8 cellular contexts compared by ENCODE assay signal in the genomic region with DNA sequence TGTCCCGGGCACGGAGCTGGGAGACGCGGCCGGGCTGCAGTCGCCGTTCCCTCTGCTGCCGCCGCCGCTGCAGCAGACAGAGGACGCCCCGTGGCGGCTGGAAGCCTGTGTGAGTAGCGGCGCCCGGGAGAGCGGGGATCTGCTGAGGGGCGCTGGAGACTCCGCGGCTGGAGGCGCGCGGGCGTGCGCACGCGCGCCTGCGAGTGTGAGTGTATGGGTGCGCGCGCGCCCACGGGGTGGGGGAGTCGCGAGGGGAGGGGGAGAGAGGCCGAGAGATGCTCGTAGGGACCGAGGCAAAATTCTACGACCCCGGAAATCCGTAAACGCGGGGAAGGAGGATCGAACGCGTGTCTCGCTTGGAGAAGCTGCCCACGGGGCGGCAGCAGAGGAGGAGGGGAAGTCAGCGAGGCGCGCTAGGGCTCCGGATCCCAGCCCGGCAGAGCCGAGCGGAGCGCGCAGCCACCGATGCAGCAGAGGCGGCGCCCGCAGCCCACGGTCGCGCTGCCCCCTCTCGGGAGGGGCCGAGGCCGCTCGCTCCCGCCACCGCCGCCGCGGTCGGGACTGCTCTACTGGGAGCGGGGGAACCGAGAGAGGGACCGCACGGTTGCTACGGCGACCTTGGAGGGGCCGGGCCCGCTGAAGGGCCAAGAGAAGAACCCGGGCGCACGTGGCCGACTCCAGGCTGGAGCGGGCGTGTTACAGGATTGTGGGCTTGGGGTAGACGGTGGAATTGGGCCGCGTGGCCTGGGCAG. TPM values are rescaled to one million over a fixed set of nuclear protein-coding genes. Genes with fewer than 3 reads are reported as not detected.
DNase-seq lines count a peak whose midpoint lies in the region; ATAC-seq and TF ChIP-seq lines count a peak whose summit lies in the region.

A gene (minus strand): TSS at position 207 of the 752 bp plus-strand sequence.

- DNase-seq in COLO829 (ENCODE audit: low spot score) (peak; percentile 55), GM20000 (ENCODE audit: low spot score) (peak; percentile 72), NCI-H524 (lab: John Stamatoyannopoulos, UW) (peak; percentile 77 to 86), glomerular visceral epithelial cell (ENCODE audit: extremely low spot score) (peak; percentile 64), neural crest cell (ENCODE audit: low read depth, low spot score) (peak; percentile 56)
- DNase-seq in activated naive CD4-positive, alpha-beta T cell treated with anti-CD3 and anti-CD28 coated beads, Interleukin-2, amount 50 U/mL, for 72 hours (ENCODE audit: low spot score in 2 of 2), result peak in 1 of 2 donors; percentile 40

- TF ChIP-seq CTCF in GM20000 (IDR thresholded peaks at IDR 0.05; ENCODE audit: extremely low read depth, missing control alignments) (no peak), neural crest cell (conservative IDR thresholded peaks at IDR 0.05) (peak; percentile 37)

- ATAC-seq in activated naive CD4-positive, alpha-beta T cell treated with anti-CD3 and anti-CD28 coated beads, Interleukin-2, amount 50 U/mL, for 72 hours, result peak; percentile 55 to 74
- ATAC-seq in GM18870 (IDR thresholded peaks at IDR 0.05; ENCODE audit: unreplicated experiment) (no peak), HG02981 (IDR thresholded peaks at IDR 0.05; ENCODE audit: unreplicated experiment) (no peak)

- no peaks in the 10 kb centered on the region for H3K36me3 Mint-ChIP-seq in activated naive CD4-positive, alpha-beta T cell treated with anti-CD3 and anti-CD28 coated beads, Interleukin-2, amount 50 U/mL, for 72 hours
- H3K36me3 Mint-ChIP-seq in neural crest cell (ENCODE audit: low read depth), result no peaks in the 10 kb centered on the region

- H3K27ac Mint-ChIP-seq in activated naive CD4-positive, alpha-beta T cell treated with anti-CD3 and anti-CD28 coated beads, Interleukin-2, amount 50 U/mL, for 72 hours, result no peak within 1 kb of the TSS
- peak within 1 kb of the TSS; percentile 93 for H3K27ac Mint-ChIP-seq in neural crest cell (ENCODE audit: unreplicated experiment)

- peaks cover 14% of the 10 kb centered on the region for H3K27me3 Mint-ChIP-seq in neural crest cell (ENCODE audit: low read depth)

- H3K9me3 Mint-ChIP-seq in activated naive CD4-positive, alpha-beta T cell treated with anti-CD3 and anti-CD28 coated beads, Interleukin-2, amount 50 U/mL, for 72 hours, result no peaks in the 10 kb centered on the region
- H3K9me3 Mint-ChIP-seq in neural crest cell, result no peaks in the 10 kb centered on the region

- peaks cover 31% of the 10 kb centered on the region for H3K4me1 Mint-ChIP-seq in neural crest cell

- peak within 1 kb of the TSS; percentile 91 for H3K4me3 Mint-ChIP-seq in neural crest cell

RNA-seq across cellular contexts. Expression of the gene that starts here (rescaled TPM):
- 1 to 10 TPM in 1 of 2 donors, not detected in 1; 1.8 TPM for total RNA-seq in activated naive CD4-positive, alpha-beta T cell treated with anti-CD3 and anti-CD28 coated beads, Interleukin-2, amount 50 U/mL, for 72 hours
- 3.1 and 3.8 TPM in 2 replicates for total RNA-seq in neural crest cell

Comparison
In these comparisons a context has a peak if more than half of its experiments do, and no peak if none do; other contexts are left out.
1. ATAC-seq: peak in activated naive CD4-positive, alpha-beta T cell treated with anti-CD3 and anti-CD28 coated beads, Interleukin-2, amount 50 U/mL, for 72 hours (2 of 2); none in GM18870 (single experiment) and HG02981 (single experiment).